ENCODE assay signal across 8 cellular contexts in genomic region chr2:95414015-95414594, GRCh38. TPM values are rescaled to one million over a fixed set of nuclear protein-coding genes. Genes with fewer than 3 reads are reported as not detected.
DNase-seq lines count a peak whose midpoint lies in the region; ATAC-seq, FAIRE-seq and TF ChIP-seq lines count a peak whose summit lies in the region.
"Not testable (repeated sequence)": the region's sequence is repeated elsewhere in the genome, so short reads cannot be mapped to it uniquely, and the experiment has no call there.

No MANE protein-coding gene starts in this region.

- H3K36me3 Mint-ChIP-seq in T-helper 17 cell (ENCODE audit: low read depth), result not testable (repeated sequence)

- not testable (repeated sequence) for H3K36me3 ChIP-seq in pancreas, upper lobe of right lung

- H3K9me3 ChIP-seq in T-helper 17 cell (ENCODE audit: control insufficient read depth, low read length, poor library complexity, severe bottlenecking); pancreas; upper lobe of right lung: not testable (repeated sequence)

- H3K4me3 ChIP-seq in pancreas, upper lobe of right lung: not testable (repeated sequence)

- H3K4me1 Mint-ChIP-seq in T-helper 17 cell, result not testable (repeated sequence)

- not testable (repeated sequence) for H3K27me3 ChIP-seq in pancreas, upper lobe of right lung

- peak; percentile 26 to 61 for DNase-seq in NCI-H187 (lab: John Stamatoyannopoulos, UW)
- peak; percentile 27 to 55 (median 40) for DNase-seq in T-helper 17 cell
- peak; percentile 25 for DNase-seq in activated naive CD8-positive, alpha-beta T cell treated with anti-CD3 and anti-CD28 coated beads, Interleukin-2, amount 50 U/mL, for 16 hours (ENCODE audit: low read depth, low spot score)
- DNase-seq in head of caudate nucleus, result peak; percentile 70 to 97 (median 91)
- DNase-seq in pancreas, result peak; percentile 70 to 91 (median 84)
- peak; percentile 91 for DNase-seq in upper lobe of right lung

- H3K4me3 Mint-ChIP-seq in T-helper 17 cell, result not testable (repeated sequence)

- FAIRE-seq in pancreas (lab: Jason Lieb, UNC), result not testable (repeated sequence)

- ATAC-seq in GM18498 (IDR thresholded peaks at IDR 0.05; ENCODE audit: unreplicated experiment) (peak; percentile 78), HG02885 (IDR thresholded peaks at IDR 0.05; ENCODE audit: poor library complexity, unreplicated experiment) (peak; percentile 88), T-helper 17 cell (peak; percentile 83), pancreas (peak; percentile 93 to 100 (median 96)), upper lobe of right lung (peak; percentile 95)

- not testable (repeated sequence) for H3K27ac Mint-ChIP-seq in T-helper 17 cell

- H3K27ac ChIP-seq in pancreas, upper lobe of right lung: not testable (repeated sequence)

- not testable (repeated sequence) for H3K27me3 Mint-ChIP-seq in T-helper 17 cell

- 39 to 45% methylated on average over 5 to 7 of the region's 9 CpGs for WGBS in pancreas, 2 donors

- peak; percentile 71 to 83 (median 82) for TF ChIP-seq CTCF in pancreas (IDR thresholded peaks at IDR 0.05)
- peak; percentile 81 for TF ChIP-seq CTCF in upper lobe of right lung (IDR thresholded peaks at IDR 0.05)

- not testable (repeated sequence) for H3K4me1 ChIP-seq in pancreas, upper lobe of right lung

- intact Hi-C loops in head of caudate nucleus (cut with DNase I); pancreas (cut with DNase I); upper lobe of right lung (cut with DNase I): not testable (repeated sequence)

RNA-seq across cellular contexts. Expression of gene FAHD2A, which starts 11.6 kb away (rescaled TPM):
- total RNA-seq in T-helper 17 cell (10 to 100 TPM; 19.1 to 19.8 TPM), pancreas (10 to 100 TPM; 15.4 to 22.2 (median 17.9) TPM), upper lobe of right lung (22.8 TPM)
- polyA plus RNA-seq in pancreas, result 10 to 100 TPM; 19.0 to 19.8 TPM

Comparison
In these comparisons a context has a peak if more than half of its experiments do, and no peak if none do; other contexts are left out.
1. DNase-seq: peak in every context shown above with its lines; median percentile 91 in head of caudate nucleus; 91 in upper lobe of right lung; 84 in pancreas; 44 in NCI-H187; 40 in T-helper 17 cell; 25 in activated naive CD8-positive, alpha-beta T cell treated with anti-CD3 and anti-CD28 coated beads, Interleukin-2, amount 50 U/mL, for 16 hours.